Comparison of ENCODE assay signal across 21 cellular contexts in genomic region chr5:62197697-62198096, GRCh38.
DNase-seq lines count a peak whose midpoint lies in the region; ATAC-seq and TF ChIP-seq lines count a peak whose summit lies in the region.
"Had no signal": no experiment of that assay in that cellular context is flagged by ENCODE, and none has a peak within 500 bp of the region (broad histone marks: within the 10 kb centered on the region; RNA-seq: fewer than 3 reads in every experiment).

No MANE protein-coding gene starts in this region.

- H3K27me3 ChIP-seq in endodermal cell (ENCODE audit: control insufficient read depth, insufficient read depth, low read length, poor library complexity, severe bottlenecking) = no peaks in the 10 kb centered on the region
- H3K27me3 ChIP-seq in esophagus squamous epithelium = peaks cover 0 to 15% (median 0%) of the 10 kb centered on the region in 4 donors

- H3K9me3 ChIP-seq in endodermal cell (ENCODE audit: control insufficient read depth, low read length) = peaks cover 22% of the 10 kb centered on the region
- peaks cover 0 to 4% (median 0%) of the 10 kb centered on the region in 3 donors for H3K9me3 ChIP-seq in esophagus squamous epithelium

- H3K27ac ChIP-seq in endodermal cell (ENCODE audit: low read depth, low read length) (no peak overlapping the region), esophagus squamous epithelium (no peak overlapping the region)
- H3K27ac ChIP-seq: HL-60 had no signal

- peak; percentile 45 for TF ChIP-seq CTCF in endodermal cell (conservative IDR thresholded peaks at IDR 0.05)
- TF ChIP-seq CTCF in esophagus squamous epithelium (IDR thresholded peaks at IDR 0.05) = no peak

- peaks cover 1 to 4% of the 10 kb centered on the region in 2 donors for H3K36me3 Mint-ChIP-seq in activated T-cell treated with anti-CD3 and anti-CD28 coated beads, Interleukin-2, amount 50 U/mL, for 72 hours (ENCODE audit: insufficient read depth in 2 of 2)
- H3K36me3 Mint-ChIP-seq in endodermal cell (ENCODE audit: low read depth) = peaks cover 3% of the 10 kb centered on the region

- H3K36me3 ChIP-seq in endodermal cell (ENCODE audit: control insufficient read depth, insufficient read depth, low read length) (no peaks in the 10 kb centered on the region), esophagus squamous epithelium (no peaks in the 10 kb centered on the region)

- H3K4me1 Mint-ChIP-seq in activated T-cell treated with anti-CD3 and anti-CD28 coated beads, Interleukin-2, amount 50 U/mL, for 72 hours (ENCODE audit: low read depth) = peaks cover 25% of the 10 kb centered on the region
- H3K4me1 Mint-ChIP-seq in endodermal cell = no peaks in the 10 kb centered on the region

- DNase-seq in activated T-cell treated with anti-CD3 and anti-CD28 coated beads, Interleukin-2, amount 50 U/mL, for 72 hours = no peak
- DNase-seq in activated T-cell treated with anti-CD3 and anti-CD28 coated beads, Interleukin-2, amount 50 U/mL, for 1 hour = no peak
- DNase-seq in NCI-H69 (lab: John Stamatoyannopoulos, UW) (peak; percentile 61), endodermal cell (no peak), NCI-H1694 treated with DMSO at 0.1 percent for 48 hours (lab: John Stamatoyannopoulos, UW) (no peak), esophagus squamous epithelium (lab: John Stamatoyannopoulos, UW) (no peak)
- DNase-seq in effector CD4-positive, alpha-beta T cell = no peak
- DNase-seq: Caco-2; CD4-positive, alpha-beta T cell; DMS153; EL; GF-D8; H7; KBM-7; NCI-H1092 treated with DMSO at 0.1 percent for 48 hours; NCI-H1694; NCI-H510A treated with DMSO at 0.1 percent for 48 hours had no signal

- no peak for ATAC-seq in activated T-cell treated with anti-CD3 and anti-CD28 coated beads, Interleukin-2, amount 50 U/mL, for 72 hours (replicated peaks in 1 of 2)
- ATAC-seq: HepG2, Right ventricle myocardium inferior had no signal

- TF ChIP-seq POLR2A in esophagus squamous epithelium (IDR thresholded peaks at IDR 0.05) = no peak

- H3K9ac ChIP-seq in endodermal cell (ENCODE audit: extremely low read depth, low read length, poor library complexity, severe bottlenecking) = no peak overlapping the region

- no peak overlapping the region for H3K4me3 Mint-ChIP-seq in activated T-cell treated with anti-CD3 and anti-CD28 coated beads, Interleukin-2, amount 50 U/mL, for 72 hours
- H3K4me3 Mint-ChIP-seq in endodermal cell = no peak overlapping the region
- H3K4me3 Mint-ChIP-seq: CD4-positive, alpha-beta T cell; T-helper 1 cell treated with Interleukin-12 subunit alpha and Interleukin-12 subunit beta and Interleukin-4 antibody, amounts not matched to agents 30 μg/mL and 1 μg/mL, for 36 hours had no signal

- no peaks in the 10 kb centered on the region for H3K4me1 ChIP-seq in endodermal cell (ENCODE audit: control insufficient read depth, insufficient read depth, low read length)
- H3K4me1 ChIP-seq in esophagus squamous epithelium = no peaks in the 10 kb centered on the region

- intact Hi-C loops in esophagus squamous epithelium (cut with DNase I) = no loop called here

- peaks cover 3% of the 10 kb centered on the region in 2 donors for H3K9me3 Mint-ChIP-seq in activated T-cell treated with anti-CD3 and anti-CD28 coated beads, Interleukin-2, amount 50 U/mL, for 72 hours
- peaks cover 17% of the 10 kb centered on the region for H3K9me3 Mint-ChIP-seq in endodermal cell
- H3K9me3 Mint-ChIP-seq: T-helper 1 cell treated with Interleukin-12 subunit alpha and Interleukin-12 subunit beta and Interleukin-4 antibody, amounts not matched to agents 30 μg/mL and 1 μg/mL, for 36 hours had no signal

- peaks cover 12% of the 10 kb centered on the region for H3K27me3 Mint-ChIP-seq in activated T-cell treated with anti-CD3 and anti-CD28 coated beads, Interleukin-2, amount 50 U/mL, for 72 hours (ENCODE audit: low read depth)
- H3K27me3 Mint-ChIP-seq in endodermal cell (ENCODE audit: insufficient read depth) = peaks cover 3% of the 10 kb centered on the region

- peak overlapping the region; percentile 79 for H3K27ac Mint-ChIP-seq in activated T-cell treated with anti-CD3 and anti-CD28 coated beads, Interleukin-2, amount 50 U/mL, for 72 hours
- H3K27ac Mint-ChIP-seq in endodermal cell = no peak overlapping the region
- H3K27ac Mint-ChIP-seq: CD4-positive, alpha-beta T cell; T-helper 1 cell treated with Interleukin-12 subunit alpha and Interleukin-12 subunit beta and Interleukin-4 antibody, amounts not matched to agents 30 μg/mL and 1 μg/mL, for 36 hours had no signal

- H3K4me3 ChIP-seq in endodermal cell (ENCODE audit: low read length) = no peak overlapping the region
- H3K4me3 ChIP-seq in esophagus squamous epithelium = no peak overlapping the region

- WGBS in endodermal cell (ENCODE audit: insufficient coverage in 1 of 2, insufficient read length in 1 of 2), 2 experiments = 85 to 100% methylated on average over 1 to 2 of the region's 2 CpGs
- WGBS in esophagus squamous epithelium, 2 donors = 82 to 84% methylated on average over 2 of the region's 2 CpGs
